In the genomic region with DNA sequence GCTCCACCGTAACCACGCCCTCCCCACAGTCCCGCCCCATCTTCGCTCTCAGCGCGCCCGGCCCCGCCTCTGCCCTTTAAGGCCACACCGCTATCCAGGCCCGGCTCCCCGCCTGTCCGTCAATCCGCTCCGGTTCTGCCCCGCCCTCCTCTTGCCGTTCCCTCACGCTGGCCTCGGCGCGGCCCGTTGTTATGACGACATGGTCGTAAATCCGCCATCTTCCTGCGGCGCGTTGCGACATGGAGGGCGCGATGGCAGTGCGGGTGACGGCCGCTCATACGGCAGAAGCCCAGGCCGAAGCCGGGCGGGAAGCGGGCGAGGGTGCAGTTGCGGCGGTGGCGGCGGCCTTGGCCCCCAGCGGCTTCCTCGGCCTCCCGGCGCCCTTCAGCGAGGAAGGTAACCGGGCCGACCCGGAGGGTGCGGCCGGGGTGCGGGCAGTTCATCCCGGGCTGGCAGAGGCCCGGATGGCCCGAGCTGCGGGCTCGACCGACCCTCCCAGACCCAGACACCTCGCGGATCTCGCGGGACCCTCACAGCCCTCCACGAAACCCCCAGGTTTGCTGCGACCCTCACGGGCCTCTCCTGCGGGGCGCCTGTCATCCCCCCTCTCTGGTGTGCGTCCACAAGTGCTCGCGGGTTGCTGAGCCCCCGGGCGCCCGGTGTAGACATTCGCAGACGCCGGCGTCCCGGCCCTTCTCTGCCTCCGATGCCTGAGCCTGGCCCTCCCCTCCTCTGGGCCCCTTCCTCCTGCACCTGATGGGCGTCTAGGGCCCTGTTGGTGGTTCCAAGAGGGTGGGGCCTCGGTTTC, we compare ENCODE assay signal across 8 cellular contexts. TPM values are rescaled to one million over a fixed set of nuclear protein-coding genes. Genes with fewer than 3 reads are reported as not detected.
DNase-seq lines count a peak whose midpoint lies in the region; ATAC-seq and FAIRE-seq lines count a peak whose summit lies in the region.

A gene with protein sequence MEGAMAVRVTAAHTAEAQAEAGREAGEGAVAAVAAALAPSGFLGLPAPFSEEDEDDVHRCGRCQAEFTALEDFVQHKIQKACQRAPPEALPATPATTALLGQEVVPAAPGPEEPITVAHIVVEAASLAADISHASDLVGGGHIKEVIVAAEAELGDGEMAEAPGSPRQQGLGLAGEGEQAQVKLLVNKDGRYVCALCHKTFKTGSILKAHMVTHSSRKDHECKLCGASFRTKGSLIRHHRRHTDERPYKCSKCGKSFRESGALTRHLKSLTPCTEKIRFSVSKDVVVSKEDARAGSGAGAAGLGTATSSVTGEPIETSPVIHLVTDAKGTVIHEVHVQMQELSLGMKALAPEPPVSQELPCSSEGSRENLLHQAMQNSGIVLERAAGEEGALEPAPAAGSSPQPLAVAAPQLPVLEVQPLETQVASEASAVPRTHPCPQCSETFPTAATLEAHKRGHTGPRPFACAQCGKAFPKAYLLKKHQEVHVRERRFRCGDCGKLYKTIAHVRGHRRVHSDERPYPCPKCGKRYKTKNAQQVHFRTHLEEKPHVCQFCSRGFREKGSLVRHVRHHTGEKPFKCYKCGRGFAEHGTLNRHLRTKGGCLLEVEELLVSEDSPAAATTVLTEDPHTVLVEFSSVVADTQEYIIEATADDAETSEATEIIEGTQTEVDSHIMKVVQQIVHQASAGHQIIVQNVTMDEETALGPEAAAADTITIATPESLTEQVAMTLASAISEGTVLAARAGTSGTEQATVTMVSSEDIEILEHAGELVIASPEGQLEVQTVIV (plus strand): TSS at position 217 of the 808 bp plus-strand sequence. CDS start 23 bp downstream, at position 240.

- peak within 1 kb of the TSS; percentile 76 for H3K27ac Mint-ChIP-seq in activated CD8-positive, alpha-beta memory T cell treated with anti-CD3 and anti-CD28 coated beads, Interleukin-2, amount 10 ng/mL, durations not matched to agents 7 days and 5 days

- H4K5ac ChIP-seq in mesendoderm (ENCODE audit: low read length): no peak within 1 kb of the TSS

- H3K9me3 Mint-ChIP-seq in activated CD8-positive, alpha-beta memory T cell treated with anti-CD3 and anti-CD28 coated beads, Interleukin-2, amount 10 ng/mL, durations not matched to agents 7 days and 5 days (ENCODE audit: low read depth): no peaks in the 10 kb centered on the region

- peak; percentile 79 for ATAC-seq in GM21367 (IDR thresholded peaks at IDR 0.05; ENCODE audit: unreplicated experiment)
- peak; percentile 97 for ATAC-seq in activated CD8-positive, alpha-beta memory T cell treated with anti-CD3 and anti-CD28 coated beads, Interleukin-2, amount 10 ng/mL, durations not matched to agents 7 days and 5 days

- peak within 1 kb of the TSS; percentile 78 for H3K4me3 Mint-ChIP-seq in activated CD8-positive, alpha-beta memory T cell treated with anti-CD3 and anti-CD28 coated beads, Interleukin-2, amount 10 ng/mL, durations not matched to agents 7 days and 5 days

- H3K9me3 ChIP-seq in endocrine pancreas (ENCODE audit: control insufficient read depth, low read length): no peaks in the 10 kb centered on the region

- H3K36me3 Mint-ChIP-seq in activated CD8-positive, alpha-beta memory T cell treated with anti-CD3 and anti-CD28 coated beads, Interleukin-2, amount 10 ng/mL, durations not matched to agents 7 days and 5 days: no peaks in the 10 kb centered on the region

- peaks cover 21% of the 10 kb centered on the region for H3K79me2 ChIP-seq in mesendoderm (ENCODE audit: control insufficient read depth, insufficient read depth, low read length)

- peak within 1 kb of the TSS; percentile 22 for H3K18ac ChIP-seq in mesendoderm (ENCODE audit: low read length)

- no CpG with 5 or more reads among the region's 83 CpGs for WGBS in mesendoderm (ENCODE audit: extremely low coverage, insufficient coverage, low lambda C conversion rate)

- CTCF ChIA-PET in activated CD8-positive, alpha-beta memory T cell treated with anti-CD3 and anti-CD28 coated beads, Interleukin-2, amount 10 ng/mL, durations not matched to agents 7 days and 5 days (lab: Charles Lee): interaction anchor here (1.0 to 1.4 kb wide), 4 partner anchors 9 to 117 kb away, joined by 3 to 4 read pairs (median 3); a partner anchor contains a TSS

- H3K27me3 Mint-ChIP-seq in activated CD8-positive, alpha-beta memory T cell treated with anti-CD3 and anti-CD28 coated beads, Interleukin-2, amount 10 ng/mL, durations not matched to agents 7 days and 5 days: no peaks in the 10 kb centered on the region

- H2BK5ac ChIP-seq in mesendoderm (ENCODE audit: low read length): no peak within 1 kb of the TSS

- H3K4me2 ChIP-seq in mesendoderm (ENCODE audit: low read length): peak within 1 kb of the TSS; percentile 90

- H3K27ac ChIP-seq in mesendoderm (ENCODE audit: low read depth, low read length): peak within 1 kb of the TSS; percentile 14

- FAIRE-seq in HTR-8/SVneo (lab: Jason Lieb, UNC): peak; percentile 99

- H3K4ac ChIP-seq in mesendoderm (ENCODE audit: low read depth, low read length): no peak within 1 kb of the TSS

- H3K9ac ChIP-seq in endocrine pancreas (ENCODE audit: control insufficient read depth, insufficient read depth, low read length) (peak within 1 kb of the TSS; percentile 90), mesendoderm (ENCODE audit: low read length) (peak within 1 kb of the TSS; percentile 93)

- peak within 1 kb of the TSS; percentile 94 for H3K56ac ChIP-seq in mesendoderm (ENCODE audit: low read length)

- H3K36me3 ChIP-seq in endocrine pancreas (ENCODE audit: control insufficient read depth, insufficient read depth, low read length) (no peaks in the 10 kb centered on the region), mesendoderm (ENCODE audit: control insufficient read depth, insufficient read depth, low read length) (no peaks in the 10 kb centered on the region)

- DNase-seq in COLO829 (ENCODE audit: low spot score): peak; percentile 100
- DNase-seq in HTR-8/SVneo (ENCODE audit: insufficient read length, low spot score): peak; percentile 98
- peak; percentile 100 for DNase-seq in NOMO-1 treated with dmso at 0.1 percent for 144 hours (lab: John Stamatoyannopoulos, UW; ENCODE audit: unreplicated experiment)
- peak; percentile 100 for DNase-seq in activated CD8-positive, alpha-beta memory T cell treated with anti-CD3 and anti-CD28 coated beads, Interleukin-2, amount 10 ng/mL, durations not matched to agents 7 days and 5 days
- peak; percentile 100 for DNase-seq in mesendoderm
- peak; percentile 98 for DNase-seq in stimulated activated CD8-positive, alpha-beta memory T cell treated with anti-CD3 and anti-CD28 coated beads, Interleukin-15, amount 100 ng/mL, for 1 hour (ENCODE audit: low read depth)

- peaks cover 15% of the 10 kb centered on the region for H3K79me1 ChIP-seq in mesendoderm (ENCODE audit: low read length)

- H3K4me1 ChIP-seq in endocrine pancreas (ENCODE audit: control insufficient read depth, insufficient read depth, low read length) (no peaks in the 10 kb centered on the region), mesendoderm (ENCODE audit: control insufficient read depth, low read depth, low read length) (no peaks in the 10 kb centered on the region)

- no peak within 1 kb of the TSS for H2BK15ac ChIP-seq in mesendoderm (replicated peaks; ENCODE audit: low read depth)

- no peak within 1 kb of the TSS for H2BK120ac ChIP-seq in mesendoderm (ENCODE audit: low read depth, low read length)

- H3K27me3 ChIP-seq in endocrine pancreas (ENCODE audit: control insufficient read depth, insufficient read depth, low read length) (no peaks in the 10 kb centered on the region), mesendoderm (ENCODE audit: insufficient read depth, low read length, poor library complexity) (no peaks in the 10 kb centered on the region)

- H4K8ac ChIP-seq in mesendoderm (ENCODE audit: low read depth, low read length): no peak within 1 kb of the TSS

- H2AK5ac ChIP-seq in mesendoderm (ENCODE audit: low read length): no peak within 1 kb of the TSS

- H3K4me3 ChIP-seq in endocrine pancreas (ENCODE audit: control insufficient read depth, insufficient read depth, low read length) (peak within 1 kb of the TSS; percentile 47), mesendoderm (ENCODE audit: low read length) (peak within 1 kb of the TSS; percentile 93)

- H3K4me1 Mint-ChIP-seq in activated CD8-positive, alpha-beta memory T cell treated with anti-CD3 and anti-CD28 coated beads, Interleukin-2, amount 10 ng/mL, durations not matched to agents 7 days and 5 days: peaks cover 22% of the 10 kb centered on the region

- H3K23ac ChIP-seq in mesendoderm (ENCODE audit: low read length): no peak within 1 kb of the TSS

RNA-seq across cellular contexts. Expression of the gene that starts here (rescaled TPM):
- 10 to 100 TPM; 31.3 to 37.1 TPM for total RNA-seq in activated CD8-positive, alpha-beta memory T cell treated with anti-CD3 and anti-CD28 coated beads, Interleukin-2, amount 10 ng/mL, durations not matched to agents 7 days and 5 days
- polyA plus RNA-seq in mesendoderm (2013, experiment 1 of 2): 11.7 TPM
- 12.2 TPM for polyA plus RNA-seq in mesendoderm (2013, experiment 2 of 2)

Comparison
In these comparisons a context has a peak if more than half of its experiments do, and no peak if none do; other contexts are left out.
1. Peak in every context shown above with its lines: DNase-seq, ATAC-seq, H3K4me3 ChIP-seq and H3K27ac ChIP-seq.